13 cellular contexts compared by ENCODE assay signal in genomic region chr12:68508536-68509050, GRCh38.
DNase-seq lines count a peak whose midpoint lies in the region; ATAC-seq, FAIRE-seq and TF ChIP-seq lines count a peak whose summit lies in the region.
"Had no signal": no experiment of that assay in that cellular context is flagged by ENCODE, and none has a peak within 500 bp of the region (broad histone marks: within the 10 kb centered on the region; RNA-seq: fewer than 3 reads in every experiment).

No MANE protein-coding gene starts in this region.

- H3K4me1 Mint-ChIP-seq in astrocyte (ENCODE audit: low read depth, unreplicated experiment) = no peaks in the 10 kb centered on the region

- H3K4me2 ChIP-seq in Loucy (ENCODE audit: low read depth, low read length, poor library complexity, severe bottlenecking) = no peak overlapping the region
- no peak overlapping the region for H3K4me2 ChIP-seq in astrocyte (ENCODE audit: low read length)

- TF ChIP-seq CTCF in Loucy (conservative IDR thresholded peaks at IDR 0.05; ENCODE audit: low read length) (no peak), astrocyte (IDR thresholded peaks at IDR 0.05; ENCODE audit: insufficient read depth, low read depth, low read length) (no peak)

- ATAC-seq in Right ventricle myocardium inferior = no peak

- H3K9me3 Mint-ChIP-seq in astrocyte (ENCODE audit: unreplicated experiment) = no peaks in the 10 kb centered on the region

- H4K20me1 ChIP-seq in Loucy (ENCODE audit: insufficient read depth, low read length, poor library complexity, severe bottlenecking) (no peaks in the 10 kb centered on the region), astrocyte (ENCODE audit: insufficient read depth, low read length) (no peaks in the 10 kb centered on the region)

- no peak overlapping the region for H3K9ac ChIP-seq in Loucy (ENCODE audit: low read depth, low read length, poor library complexity, severe bottlenecking)
- H3K9ac ChIP-seq in astrocyte (ENCODE audit: low read length) = no peak overlapping the region

- DNase-seq in RKO (ENCODE audit: low spot score) = peak; percentile 12
- DNase-seq in astrocyte (ENCODE audit: low read depth) = no peak
- DNase-seq in renal cortical epithelial cell (ENCODE audit: low read depth) = peak; percentile 32
- no peak for DNase-seq in Right ventricle myocardium inferior (ENCODE audit: missing footprints)
- DNase-seq in midbrain (lab: John Stamatoyannopoulos, UW) = no peak
- no peak for DNase-seq in hypothalamus (lab: John Stamatoyannopoulos, UW)
- DNase-seq: BE2C, EL, H7, NCI-H1105 treated with DMSO at 0.1 percent for 48 hours, NCI-H446 treated with DMSO at 0.1 percent for 48 hours, NCI-H526 treated with DMSO at 0.1 percent for 48 hours had no signal

- H3K4me3 ChIP-seq in Loucy (ENCODE audit: low read length, poor library complexity, severe bottlenecking) (no peak overlapping the region), astrocyte (ENCODE audit: insufficient read depth, low read depth, low read length) (no peak overlapping the region)

- FAIRE-seq in astrocyte (lab: Jason Lieb, UNC) = peak; percentile 34

- H3K9me2 ChIP-seq in Loucy (replicated peaks; ENCODE audit: low read depth, low read length) = no peaks in the 10 kb centered on the region

- H3F3A ChIP-seq in Loucy (ENCODE audit: low read depth) = no peaks in the 10 kb centered on the region

- intact Hi-C loops in Right ventricle myocardium inferior (cut with DNase I) = no loop called here

- H3K79me2 ChIP-seq in Loucy (ENCODE audit: insufficient read depth, low read length) (no peaks in the 10 kb centered on the region), astrocyte (ENCODE audit: insufficient read depth, low read length) (no peaks in the 10 kb centered on the region)

- H3K36me3 ChIP-seq in Loucy (ENCODE audit: insufficient read depth, low read length) = no peaks in the 10 kb centered on the region
- no peaks in the 10 kb centered on the region for H3K36me3 ChIP-seq in astrocyte (ENCODE audit: insufficient read depth, low read length)
- H3K36me3 ChIP-seq: BE2C had no signal

- H3K4me1 ChIP-seq in Loucy (ENCODE audit: insufficient read depth, low read length, poor library complexity, severe bottlenecking) (peaks cover 8% of the 10 kb centered on the region), astrocyte (ENCODE audit: insufficient read depth, low read length) (no peaks in the 10 kb centered on the region)
- H3K4me1 ChIP-seq: BE2C had no signal

- H3K36me3 Mint-ChIP-seq in astrocyte (ENCODE audit: low read depth, unreplicated experiment) = no peaks in the 10 kb centered on the region

- H3K27me3 Mint-ChIP-seq in astrocyte (ENCODE audit: low read depth, unreplicated experiment) = no peaks in the 10 kb centered on the region

- H3K27me3 ChIP-seq in Loucy (ENCODE audit: insufficient read depth, low read length, poor library complexity, severe bottlenecking) (no peaks in the 10 kb centered on the region), astrocyte (ENCODE audit: insufficient read depth, low read length) (no peaks in the 10 kb centered on the region)
- H3K27me3 ChIP-seq: BE2C had no signal

- no peak overlapping the region for H3K27ac Mint-ChIP-seq in astrocyte (ENCODE audit: unreplicated experiment)

- H3K27ac ChIP-seq in astrocyte (ENCODE audit: low read depth, low read length) = no peak overlapping the region

- no peak overlapping the region for H3K4me3 Mint-ChIP-seq in astrocyte (ENCODE audit: unreplicated experiment)

- no peaks in the 10 kb centered on the region for H3K9me3 ChIP-seq in Loucy (ENCODE audit: insufficient read depth, low read depth, low read length)
- H3K9me3 ChIP-seq in astrocyte (ENCODE audit: insufficient read depth, low read depth, low read length) = no peaks in the 10 kb centered on the region
- H3K9me3 ChIP-seq: BE2C had no signal

- peak overlapping the region; percentile 48 for H2AFZ ChIP-seq in Loucy (ENCODE audit: low read length)
- no peak overlapping the region for H2AFZ ChIP-seq in astrocyte (ENCODE audit: low read depth, low read length)

Comparison
In these comparisons a context has a peak if more than half of its experiments do, and no peak if none do; other contexts are left out.
1. DNase-seq: peak in RKO (single experiment) and renal cortical epithelial cell (single experiment); none in astrocyte (single experiment), Right ventricle myocardium inferior (single experiment), midbrain (single experiment) and hypothalamus (0 of 51).